25 cellular contexts compared by ENCODE assay signal in the genomic region with DNA sequence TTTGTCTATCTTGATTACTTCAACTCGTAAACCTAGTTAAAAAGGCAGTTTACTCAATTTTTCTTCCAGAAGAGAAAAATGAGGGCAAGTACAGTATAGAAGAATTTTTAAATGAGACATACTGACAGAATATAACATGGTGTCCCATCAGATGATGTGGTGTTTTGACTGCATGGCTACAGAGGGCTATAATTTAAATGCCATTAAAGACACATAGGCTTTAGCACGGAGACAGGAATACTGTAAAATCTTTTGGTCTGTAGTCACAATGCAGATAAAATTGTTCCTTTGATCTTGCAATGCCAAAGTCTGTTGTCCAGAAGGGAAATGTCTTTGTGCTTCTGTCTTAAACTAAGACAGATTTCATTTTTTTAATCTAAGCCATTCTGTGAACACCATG.
DNase-seq lines count a peak whose midpoint lies in the region; ATAC-seq, FAIRE-seq and TF ChIP-seq lines count a peak whose summit lies in the region.
"Had no signal": no experiment of that assay in that cellular context is flagged by ENCODE, and none has a peak within 500 bp of the region (broad histone marks: within the 10 kb centered on the region; RNA-seq: fewer than 3 reads in every experiment).

No MANE protein-coding gene starts in this region.

- FAIRE-seq in GM18507 (lab: Jason Lieb, UNC) = peak; percentile 5
- FAIRE-seq: G401.6, HepG2 had no signal

- POLR2A ChIA-PET in Panc1 (lab: Charles Lee) = no interaction called here

- BruUV-seq in Panc1 (replicated peaks; lab: Mats Ljungman, UMichigan) = no TSS peak

- H3K4me1 Mint-ChIP-seq in T-helper 17 cell = peaks cover 4% of the 10 kb centered on the region
- H3K4me1 Mint-ChIP-seq: H9 had no signal

- peak overlapping the region; percentile 77; the same call in 1 of the 2 replicates for H3K27ac ChIP-seq in Panc1 (ENCODE audit: low read length)
- H3K27ac ChIP-seq: BLaER1, GM23248 had no signal

- no peaks in the 10 kb centered on the region for H3K36me3 Mint-ChIP-seq in T-helper 17 cell (ENCODE audit: low read depth)
- H3K36me3 Mint-ChIP-seq: CD4-positive, alpha-beta memory T cell had no signal

- H3K36me3 ChIP-seq in Panc1 (ENCODE audit: control insufficient read depth, insufficient read depth, low read length) = no peaks in the 10 kb centered on the region; the same call in 1 of the 2 replicates

- no peak overlapping the region for H3K4me3 Mint-ChIP-seq in T-helper 17 cell
- H3K4me3 Mint-ChIP-seq: CD4-positive, alpha-beta memory T cell; H9 had no signal

- H3K27ac Mint-ChIP-seq in T-helper 17 cell = no peak overlapping the region
- H3K27ac Mint-ChIP-seq: CD4-positive, alpha-beta memory T cell; H9 had no signal

- H3K4me1 ChIP-seq in Panc1 (ENCODE audit: control insufficient read depth, insufficient read depth, low read length) = peaks cover 45% of the 10 kb centered on the region
- H3K4me1 ChIP-seq: BLaER1 had no signal

- no peak for ATAC-seq in Panc1
- ATAC-seq in T-helper 17 cell = no peak
- no peak for ATAC-seq in GM21723 (IDR thresholded peaks at IDR 0.05; ENCODE audit: unreplicated experiment)
- ATAC-seq in GM21717 (IDR thresholded peaks at IDR 0.05; ENCODE audit: unreplicated experiment) = no peak
- ATAC-seq: HepG2, Right ventricle myocardium inferior had no signal

- in situ Hi-C loops in Panc1 (cut with HindIII; ENCODE audit: low pct_unique_long_range_greater_than_20kb, low sequenced_read_pairs) = no loop called here

- intact Hi-C loops in Panc1 (cut with micrococcal nuclease; ENCODE audit: unreplicated experiment) = no loop called here

- TF ChIP-seq CTCF in Panc1 (IDR thresholded peaks at IDR 0.05) (no peak), fibroblast of the aortic adventitia (IDR thresholded peaks at IDR 0.05; ENCODE audit: insufficient read depth, low read length) (no peak)

- CTCF ChIA-PET in Panc1 (lab: Charles Lee) = no interaction called here

- no peak overlapping the region for H3K4me3 ChIP-seq in Panc1 (ENCODE audit: low read depth in 2 of 2, low read length in 2 of 2)
- H3K4me3 ChIP-seq in fibroblast of the aortic adventitia (ENCODE audit: low read depth, low read length) = no peak overlapping the region
- H3K4me3 ChIP-seq: BLaER1, GM23248 had no signal

- no peaks in the 10 kb centered on the region for H3K27me3 ChIP-seq in Panc1 (ENCODE audit: control insufficient read depth, insufficient read depth, low read length)
- H3K27me3 ChIP-seq: BLaER1 had no signal

- DNase-seq in GM18507 (ENCODE audit: extremely low spot score, insufficient read length, low read depth) (no peak), Panc1 (ENCODE audit: low read depth, low spot score) (no peak), fibroblast of the aortic adventitia (ENCODE audit: low read depth) (peak; percentile 26), NCI-H1092 (lab: John Stamatoyannopoulos, UW) (no peak), T-helper 17 cell (no peak)
- DNase-seq: ACHN; Caco-2; CD4-positive, alpha-beta memory T cell; DMS153; GM23248; H9; KBM-7; MM.1S; NCI-H1048; NCI-H1436 treated with DMSO at 0.1 percent for 48 hours; NCI-H2029; NCI-H345; NCI-H524; NCI-H82 had no signal

- H3K9me3 ChIP-seq in Panc1 (ENCODE audit: control insufficient read depth, insufficient read depth, low read depth, low read length) (no peaks in the 10 kb centered on the region), T-helper 17 cell (ENCODE audit: control insufficient read depth, low read length, poor library complexity, severe bottlenecking) (no peaks in the 10 kb centered on the region)
- H3K9me3 ChIP-seq: BLaER1, Caco-2 had no signal

- H3K27me3 Mint-ChIP-seq in T-helper 17 cell = no peaks in the 10 kb centered on the region
- H3K27me3 Mint-ChIP-seq: CD4-positive, alpha-beta memory T cell had no signal
